Comparison of ENCODE assay signal across 8 cellular contexts in the genomic region with DNA sequence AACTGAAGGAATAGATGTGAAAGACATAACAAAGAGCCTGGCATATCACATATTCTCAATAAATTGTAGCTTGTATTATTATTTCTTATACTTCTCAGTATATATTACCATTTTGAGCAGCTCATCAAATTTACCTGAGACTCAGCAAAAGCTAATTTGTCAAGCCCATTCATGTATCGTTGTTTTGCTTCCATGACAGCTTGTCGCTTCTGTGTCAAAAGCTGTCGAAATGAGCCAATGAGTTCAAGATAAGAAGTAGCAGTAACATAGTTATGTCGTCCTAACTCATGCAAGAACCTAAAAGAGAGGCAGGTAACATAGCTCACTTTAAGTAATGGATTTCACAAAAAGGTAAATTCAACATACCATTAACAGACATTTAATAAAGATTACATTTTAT.
"Had no signal": no experiment of that assay in that cellular context is flagged by ENCODE, and none has a peak within 500 bp of the region (broad histone marks: within the 10 kb centered on the region; RNA-seq: fewer than 3 reads in every experiment).

No MANE protein-coding gene starts in this region.

- H3K4me2 ChIP-seq: GM23338 had no signal

- H3K9ac ChIP-seq: GM23248 had no signal

- H3K4me3 ChIP-seq: GM23248, GM23338, HAP-1 had no signal

- H2AFZ ChIP-seq: GM23248, GM23338 had no signal

- H3K27ac ChIP-seq: GM23248 had no signal

- H3K9me3 ChIP-seq: HAP-1 had no signal

- DNase-seq: GM23248, GOT3, H7, H9, HCEC 1CT, HFFc6 had no signal

- H3K36me3 ChIP-seq: HAP-1 had no signal
